In the genomic region with DNA sequence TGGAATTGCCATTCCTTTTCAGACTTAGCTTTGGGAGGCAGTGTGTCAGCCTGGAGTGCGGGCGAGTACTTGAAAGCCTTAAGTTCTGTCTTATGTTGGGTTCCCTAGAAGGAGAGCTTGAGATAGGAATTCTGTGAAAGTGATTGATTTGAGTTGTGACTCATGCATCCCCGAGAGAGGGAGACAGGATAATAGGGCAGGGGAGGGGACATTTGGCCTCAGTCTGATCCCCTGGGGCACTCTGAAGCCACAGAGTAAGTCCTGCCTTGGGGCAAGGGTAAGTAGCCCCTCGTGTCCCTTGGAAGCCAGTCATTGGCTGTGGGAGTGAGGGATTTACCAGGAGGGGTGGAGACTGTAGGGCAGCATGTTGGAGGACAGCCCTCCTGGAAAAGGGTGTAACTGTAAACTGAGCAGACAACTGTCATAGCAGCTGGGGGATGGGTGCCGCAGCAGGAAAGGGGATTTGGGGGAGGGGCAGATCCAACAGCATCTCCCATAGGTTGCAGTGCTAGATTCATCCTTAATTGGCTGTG, we compare ENCODE assay signal across 9 cellular contexts. TPM values are rescaled to one million over a fixed set of nuclear protein-coding genes. Genes with fewer than 3 reads are reported as not detected.
DNase-seq lines count a peak whose midpoint lies in the region; ATAC-seq and TF ChIP-seq lines count a peak whose summit lies in the region.
"Had no signal": no experiment of that assay in that cellular context is flagged by ENCODE, and none has a peak within 500 bp of the region (broad histone marks: within the 10 kb centered on the region; RNA-seq: fewer than 3 reads in every experiment).

No MANE protein-coding gene starts in this region.

- H3K36me3 ChIP-seq in right atrium auricular region (no peaks in the 10 kb centered on the region), thymus (ENCODE audit: control insufficient read depth, insufficient read depth) (no peaks in the 10 kb centered on the region)

- no peaks in the 10 kb centered on the region for H3K27me3 ChIP-seq in right atrium auricular region
- H3K27me3 ChIP-seq in thymus (ENCODE audit: control insufficient read depth, insufficient read depth): no peaks in the 10 kb centered on the region

- H3K27ac ChIP-seq in right atrium auricular region: peak overlapping the region; percentile 14 to 53
- H3K27ac ChIP-seq in thymus (ENCODE audit: low read depth): peak overlapping the region; percentile 42

- no peaks in the 10 kb centered on the region for H3K9me3 ChIP-seq in right atrium auricular region
- no peaks in the 10 kb centered on the region for H3K9me3 ChIP-seq in thymus (ENCODE audit: control insufficient read depth)

- 65% methylated on average over 5 of the region's 5 CpGs for WGBS in thymus

- H3K4me3 ChIP-seq in right atrium auricular region: no peak overlapping the region
- H3K4me3 ChIP-seq in thymus (ENCODE audit: low read length): no peak overlapping the region

- TF ChIP-seq CTCF in right atrium auricular region (IDR thresholded peaks at IDR 0.05): no peak

- H3K4me1 ChIP-seq in right atrium auricular region (peaks cover 0 to 42% of the 10 kb centered on the region in 2 donors), thymus (ENCODE audit: control insufficient read depth, insufficient read depth, low read length) (no peaks in the 10 kb centered on the region)

- ATAC-seq in HG03097 (IDR thresholded peaks at IDR 0.05; ENCODE audit: low FRiP score, unreplicated experiment) (no peak), GM21423 (IDR thresholded peaks at IDR 0.05; ENCODE audit: unreplicated experiment) (no peak)

- DNase-seq in NCI-H146 (lab: John Stamatoyannopoulos, UW) (peak; percentile 27), NCI-H146 treated with DMSO at 0.1 percent for 48 hours (lab: John Stamatoyannopoulos, UW; ENCODE audit: unreplicated experiment) (no peak), SK-N-DZ (ENCODE audit: low spot score) (peak; percentile 89), right atrium auricular region (ENCODE audit: low spot score) (no peak)
- DNase-seq in activated CD4-positive, alpha-beta T cell treated with anti-CD3 and anti-CD28 coated beads, Interleukin-2, amount 50 U/mL, for 48 hours: no peak
- DNase-seq: GOT3 had no signal

RNA-seq across cellular contexts. Expression of a gene that starts 44.0 kb away (rescaled TPM):
- 2.1 and 2.3 TPM in 2 replicates for polyA plus RNA-seq in SK-N-DZ (2014; cell fraction: cytosol; rRNA removed)
- 0.45 and 1.3 TPM in 2 replicates for polyA plus RNA-seq in SK-N-DZ (2014; cell fraction: nucleus; rRNA removed)
- 10 to 100 TPM; 16.8 to 21.7 TPM for total RNA-seq in right atrium auricular region
- polyA plus RNA-seq in thymus: 8.0 TPM

RNA-seq across cellular contexts. Expression of a gene that starts 50.0 kb away (rescaled TPM):
- polyA plus RNA-seq in SK-N-DZ (2014; cell fraction: cytosol; rRNA removed): not detected in 2 replicates
- not detected in 2 replicates for polyA plus RNA-seq in SK-N-DZ (2014; cell fraction: nucleus; rRNA removed)
- total RNA-seq in right atrium auricular region: not detected
- 0.18 TPM for polyA plus RNA-seq in thymus

Comparison
In these comparisons a context has a peak if more than half of its experiments do, and no peak if none do; other contexts are left out.
1. DNase-seq: peak in NCI-H146 (single experiment) and SK-N-DZ (single experiment); none in NCI-H146 treated with DMSO at 0.1 percent for 48 hours (single experiment), right atrium auricular region (single experiment) and activated CD4-positive, alpha-beta T cell treated with anti-CD3 and anti-CD28 coated beads, Interleukin-2, amount 50 U/mL, for 48 hours (0 of 2).